8 cellular contexts compared by ENCODE assay signal in genomic region chr3:177150970-177151627, GRCh38. TPM values are rescaled to one million over a fixed set of nuclear protein-coding genes. Genes with fewer than 3 reads are reported as not detected.
DNase-seq lines count a peak whose midpoint lies in the region; ATAC-seq and TF ChIP-seq lines count a peak whose summit lies in the region.

No MANE protein-coding gene starts in this region.

- H3K9me3 ChIP-seq in SJSA1 (replicated peaks) (no peaks in the 10 kb centered on the region), thyroid gland (no peaks in the 10 kb centered on the region)

- TF ChIP-seq POLR2A in thyroid gland (IDR thresholded peaks at IDR 0.05) = no peak

- WGBS in thyroid gland, 2 donors = 50 to 53% methylated on average over 7 of the region's 7 CpGs

- H3K27ac ChIP-seq in SJSA1 = no peak overlapping the region
- peak overlapping the region; percentile 27 for H3K27ac ChIP-seq in foreskin keratinocyte
- H3K27ac ChIP-seq in thyroid gland = peak overlapping the region; percentile 19 to 72 (median 66)

- intact Hi-C loops in thyroid gland (cut with DNase I) = no loop called here

- TF ChIP-seq CTCF in foreskin keratinocyte (conservative IDR thresholded peaks at IDR 0.05) (no peak), thyroid gland (IDR thresholded peaks at IDR 0.05) (no peak)

- H3K36me3 ChIP-seq in SJSA1 (peaks cover 3% of the 10 kb centered on the region), thyroid gland (no peaks in the 10 kb centered on the region)

- H3K4me3 ChIP-seq in SJSA1 (no peak overlapping the region), thyroid gland (replicated peaks in 1 of 3) (no peak overlapping the region)

- DNase-seq in DMS53 treated with DMSO at 0.1 percent for 48 hours (lab: John Stamatoyannopoulos, UW; ENCODE audit: unreplicated experiment) (peak; percentile 46), SJSA1 (ENCODE audit: low read depth in 1 of 2, low spot score in 2 of 2) (peak; percentile 48 to 55), foreskin keratinocyte (peak; percentile 57 to 83), thyroid gland (no peak), SKM-1 (lab: John Stamatoyannopoulos, UW; ENCODE audit: unreplicated experiment) (no peak)
- no peak for DNase-seq in activated effector memory CD4-positive, alpha-beta T cell treated with anti-CD3 and anti-CD28 coated beads, Interleukin-2, amount 50 U/mL, for 16 hours

- peaks cover 26% of the 10 kb centered on the region for H3K4me1 ChIP-seq in SJSA1 (replicated peaks)
- peaks cover 23% of the 10 kb centered on the region for H3K4me1 ChIP-seq in foreskin keratinocyte
- peaks cover 37 to 75% of the 10 kb centered on the region in 2 donors for H3K4me1 ChIP-seq in thyroid gland

- H3K27me3 ChIP-seq in SJSA1 (replicated peaks) (no peaks in the 10 kb centered on the region), foreskin keratinocyte (no peaks in the 10 kb centered on the region), thyroid gland (no peaks in the 10 kb centered on the region)

- ATAC-seq in GM19452 (IDR thresholded peaks at IDR 0.05; ENCODE audit: unreplicated experiment) (peak; percentile 72), HG03469 (IDR thresholded peaks at IDR 0.05; ENCODE audit: unreplicated experiment) (peak; percentile 60), foreskin keratinocyte (peak; percentile 93)

RNA-seq across cellular contexts. Expression of gene TBL1XR1, which starts 46.2 kb away (rescaled TPM):
- 82.9 and 83.9 TPM in 2 replicates for total RNA-seq in SJSA1 (2014; rRNA removed; shearing (Covaris generic))
- 100 and 107 TPM in 2 replicates for total RNA-seq in foreskin keratinocyte
- polyA plus RNA-seq in foreskin keratinocyte = 25.8 and 29.6 TPM in 2 replicates
- total RNA-seq in thyroid gland = 100 to 1,000 TPM; 164 to 239 (median 195) TPM

Comparison
In these comparisons a context has a peak if more than half of its experiments do, and no peak if none do; other contexts are left out.
1. DNase-seq: peak in DMS53 treated with DMSO at 0.1 percent for 48 hours (single experiment), SJSA1 (2 of 2) and foreskin keratinocyte (2 of 2); none in thyroid gland (0 of 2), SKM-1 (single experiment) and activated effector memory CD4-positive, alpha-beta T cell treated with anti-CD3 and anti-CD28 coated beads, Interleukin-2, amount 50 U/mL, for 16 hours (single experiment).
2. Peak in every context shown above with its lines, with median percentiles within 50 percentile points of each other: ATAC-seq.